ENCODE assay signal across 19 cellular contexts in the genomic region with DNA sequence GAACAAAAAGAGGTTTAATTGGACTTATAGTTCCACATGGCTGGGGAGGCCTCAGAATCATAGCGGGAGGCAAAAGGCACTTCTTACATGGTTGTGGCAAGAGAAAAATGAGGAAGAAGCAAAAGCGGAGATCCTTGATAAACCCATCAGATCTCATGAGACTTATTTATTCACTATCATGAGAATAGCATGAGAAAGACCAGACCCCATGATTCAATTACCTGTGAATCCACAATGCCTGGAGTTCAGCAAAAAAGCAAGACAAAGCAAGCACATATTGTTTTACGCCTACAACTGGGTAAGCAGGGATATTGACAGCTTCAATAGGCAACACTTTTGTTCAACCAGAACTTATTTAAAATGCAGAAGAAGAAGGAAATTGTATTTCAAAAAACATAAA.
DNase-seq lines count a peak whose midpoint lies in the region; ATAC-seq and TF ChIP-seq lines count a peak whose summit lies in the region.
"Had no signal": no experiment of that assay in that cellular context is flagged by ENCODE, and none has a peak within 500 bp of the region (broad histone marks: within the 10 kb centered on the region; RNA-seq: fewer than 3 reads in every experiment).

No MANE protein-coding gene starts in this region.

- peaks cover 3% of the 10 kb centered on the region for H3K9me3 Mint-ChIP-seq in endodermal cell
- H3K9me3 Mint-ChIP-seq in natural killer cell treated with Interleukin-12 subunit alpha and Interleukin-12 subunit beta and Interleukin-15 and Interleukin-18, amount 100 ng/mL, for 72 hours: peaks cover 4% of the 10 kb centered on the region

- H3K27me3 ChIP-seq in BE2C (no peaks in the 10 kb centered on the region), HUES48 (ENCODE audit: control insufficient read depth, insufficient read depth, low read length) (no peaks in the 10 kb centered on the region), endodermal cell (ENCODE audit: control insufficient read depth, insufficient read depth, low read length, poor library complexity, severe bottlenecking) (no peaks in the 10 kb centered on the region)
- H3K27me3 ChIP-seq: BLaER1 treated with 17β-estradiol and CSF1 and Interleukin-3, amounts not matched to agents 10 nM and 100 nM had no signal

- H3K4me3 ChIP-seq in BE2C (ENCODE audit: low read depth, low read length): no peak overlapping the region
- no peak overlapping the region for H3K4me3 ChIP-seq in HUES48 (ENCODE audit: low read depth, low read length)
- no peak overlapping the region for H3K4me3 ChIP-seq in endodermal cell (ENCODE audit: low read length)
- H3K4me3 ChIP-seq: BLaER1 treated with 17β-estradiol and CSF1 and Interleukin-3, amounts not matched to agents 10 nM and 100 nM; GM12878; GM23248; HAP-1 had no signal

- intact Hi-C loops in Right ventricle myocardium inferior (cut with DNase I): no loop called here

- no peak overlapping the region for H3K4me3 Mint-ChIP-seq in endodermal cell
- no peak overlapping the region for H3K4me3 Mint-ChIP-seq in natural killer cell treated with Interleukin-12 subunit alpha and Interleukin-12 subunit beta and Interleukin-15 and Interleukin-18, amount 100 ng/mL, for 72 hours
- H3K4me3 Mint-ChIP-seq: B cell; CD14-positive monocyte; CD4-positive, alpha-beta T cell; CD8-positive, alpha-beta memory T cell had no signal

- H3K36me3 Mint-ChIP-seq in endodermal cell (ENCODE audit: low read depth): peaks cover 3% of the 10 kb centered on the region
- H3K36me3 Mint-ChIP-seq in natural killer cell treated with Interleukin-12 subunit alpha and Interleukin-12 subunit beta and Interleukin-15 and Interleukin-18, amount 100 ng/mL, for 72 hours: peaks cover 16% of the 10 kb centered on the region
- H3K36me3 Mint-ChIP-seq: CD14-positive monocyte; CD8-positive, alpha-beta memory T cell had no signal

- no peaks in the 10 kb centered on the region for H3K27me3 Mint-ChIP-seq in endodermal cell (ENCODE audit: insufficient read depth)
- H3K27me3 Mint-ChIP-seq in natural killer cell treated with Interleukin-12 subunit alpha and Interleukin-12 subunit beta and Interleukin-15 and Interleukin-18, amount 100 ng/mL, for 72 hours: no peaks in the 10 kb centered on the region
- H3K27me3 Mint-ChIP-seq: B cell; CD4-positive, alpha-beta T cell; CD8-positive, alpha-beta memory T cell had no signal

- TF ChIP-seq CTCF in BE2C (IDR thresholded peaks at IDR 0.05; ENCODE audit: low read depth, low read length): no peak
- no peak for TF ChIP-seq CTCF in endodermal cell (conservative IDR thresholded peaks at IDR 0.05)

- no peaks in the 10 kb centered on the region for H3K9me3 ChIP-seq in BE2C
- H3K9me3 ChIP-seq in HUES48 (ENCODE audit: control insufficient read depth, insufficient read depth, low read length): no peaks in the 10 kb centered on the region
- H3K9me3 ChIP-seq in endodermal cell (ENCODE audit: control insufficient read depth, low read length): no peaks in the 10 kb centered on the region
- H3K9me3 ChIP-seq: HAP-1 had no signal

- peak; percentile 36 for DNase-seq in BE2C
- no peak for DNase-seq in endodermal cell
- DNase-seq in Right ventricle myocardium inferior (ENCODE audit: missing footprints): no peak
- no peak for DNase-seq in NCI-H1694 (lab: John Stamatoyannopoulos, UW)
- DNase-seq in natural killer cell treated with Interleukin-12 subunit alpha and Interleukin-12 subunit beta and Interleukin-15 and Interleukin-18, amount 100 ng/mL, for 72 hours (ENCODE audit: low spot score): no peak
- DNase-seq: CD4-positive, alpha-beta T cell; CD8-positive, alpha-beta memory T cell; DMS 273 treated with DMSO at 0.1 percent for 48 hours; DMS79; EL; GDM1; GM23248 had no signal

- peak overlapping the region; percentile 28 for H3K27ac ChIP-seq in HUES48 (ENCODE audit: low read depth, low read length)
- no peak overlapping the region for H3K27ac ChIP-seq in endodermal cell (ENCODE audit: low read depth, low read length)
- H3K27ac ChIP-seq: 22Rv1; BLaER1 treated with 17β-estradiol and CSF1 and Interleukin-3, amounts not matched to agents 10 nM and 100 nM; GM23248 had no signal

- no peak for ATAC-seq in Right ventricle myocardium inferior
- ATAC-seq in natural killer cell treated with Interleukin-12 subunit alpha and Interleukin-12 subunit beta and Interleukin-15 and Interleukin-18, amount 100 ng/mL, for 72 hours: no peak
- ATAC-seq: GM12878 had no signal

- peak overlapping the region; percentile 64 for H3K27ac Mint-ChIP-seq in endodermal cell
- H3K27ac Mint-ChIP-seq in natural killer cell treated with Interleukin-12 subunit alpha and Interleukin-12 subunit beta and Interleukin-15 and Interleukin-18, amount 100 ng/mL, for 72 hours: no peak overlapping the region
- H3K27ac Mint-ChIP-seq: B cell; CD14-positive monocyte; CD4-positive, alpha-beta T cell had no signal

- peaks cover 16% of the 10 kb centered on the region for H3K4me1 Mint-ChIP-seq in endodermal cell
- H3K4me1 Mint-ChIP-seq in natural killer cell treated with Interleukin-12 subunit alpha and Interleukin-12 subunit beta and Interleukin-15 and Interleukin-18, amount 100 ng/mL, for 72 hours (ENCODE audit: low read depth in 2 of 2): no peaks in the 10 kb centered on the region
- H3K4me1 Mint-ChIP-seq: B cell; CD14-positive monocyte; CD8-positive, alpha-beta memory T cell had no signal

- peaks cover 27% of the 10 kb centered on the region for H3K4me1 ChIP-seq in BE2C
- H3K4me1 ChIP-seq in HUES48 (ENCODE audit: control insufficient read depth, insufficient read depth, low read length): peaks cover 24% of the 10 kb centered on the region
- H3K4me1 ChIP-seq in endodermal cell (ENCODE audit: control insufficient read depth, insufficient read depth, low read length): peaks cover 6% of the 10 kb centered on the region
- H3K4me1 ChIP-seq: HAP-1 had no signal

- H3K9ac ChIP-seq in HUES48 (ENCODE audit: low read depth, low read length) (no peak overlapping the region), endodermal cell (ENCODE audit: extremely low read depth, low read length, poor library complexity, severe bottlenecking) (no peak overlapping the region)
- H3K9ac ChIP-seq: BLaER1 treated with 17β-estradiol and CSF1 and Interleukin-3, amounts not matched to agents 10 nM and 100 nM; GM23248 had no signal

- H3K36me3 ChIP-seq in BE2C (no peaks in the 10 kb centered on the region), HUES48 (ENCODE audit: control insufficient read depth, insufficient read depth, low read length) (no peaks in the 10 kb centered on the region), endodermal cell (ENCODE audit: control insufficient read depth, insufficient read depth, low read length) (no peaks in the 10 kb centered on the region)
- H3K36me3 ChIP-seq: BLaER1 treated with 17β-estradiol and CSF1 and Interleukin-3, amounts not matched to agents 10 nM and 100 nM; HAP-1 had no signal

- 90 to 94% methylated on average over 2 to 3 of the region's 3 CpGs for WGBS in endodermal cell (ENCODE audit: insufficient coverage in 1 of 2, insufficient read length in 1 of 2), 2 experiments
